ENCODE assay signal across 11 cellular contexts in genomic region chrX:96183843-96184242, GRCh38.
DNase-seq lines count a peak whose midpoint lies in the region; ATAC-seq, FAIRE-seq and TF ChIP-seq lines count a peak whose summit lies in the region.
"Had no signal": no experiment of that assay in that cellular context is flagged by ENCODE, and none has a peak within 500 bp of the region (broad histone marks: within the 10 kb centered on the region; RNA-seq: fewer than 3 reads in every experiment).

No MANE protein-coding gene starts in this region.

- CTCF ChIA-PET in activated CD4-positive, alpha-beta T cell treated with anti-CD3 and anti-CD28 coated beads for 36 hours (lab: Charles Lee), result no interaction called here

- H3K27me3 Mint-ChIP-seq in endodermal cell (ENCODE audit: insufficient read depth) (no peaks in the 10 kb centered on the region), neural progenitor cell (ENCODE audit: insufficient read depth, low read depth) (peaks cover 3% of the 10 kb centered on the region)
- no peaks in the 10 kb centered on the region for H3K27me3 Mint-ChIP-seq in activated CD4-positive, alpha-beta T cell treated with anti-CD3 and anti-CD28 coated beads for 36 hours
- H3K27me3 Mint-ChIP-seq: T-helper 17 cell had no signal

- H3K4me1 Mint-ChIP-seq in endodermal cell (peaks cover 22% of the 10 kb centered on the region), neural progenitor cell (peaks cover 15% of the 10 kb centered on the region)
- no peaks in the 10 kb centered on the region for H3K4me1 Mint-ChIP-seq in activated CD4-positive, alpha-beta T cell treated with anti-CD3 and anti-CD28 coated beads for 36 hours
- H3K4me1 Mint-ChIP-seq: T-helper 17 cell had no signal

- H3K9ac ChIP-seq in DND-41 (ENCODE audit: low read depth, low read length), result no peak overlapping the region
- H3K9ac ChIP-seq in endodermal cell (ENCODE audit: extremely low read depth, low read length, poor library complexity, severe bottlenecking), result no peak overlapping the region
- no peak overlapping the region for H3K9ac ChIP-seq in neural progenitor cell

- no peaks in the 10 kb centered on the region for H3K4me1 ChIP-seq in DND-41 (ENCODE audit: insufficient read depth, low read length)
- H3K4me1 ChIP-seq in endodermal cell (ENCODE audit: control insufficient read depth, insufficient read depth, low read length), result no peaks in the 10 kb centered on the region
- peaks cover 4% of the 10 kb centered on the region for H3K4me1 ChIP-seq in neural progenitor cell
- no peaks in the 10 kb centered on the region for H3K4me1 ChIP-seq in mucosa of descending colon (ENCODE audit: low read depth)
- H3K4me1 ChIP-seq in Peyer's patch, result no peaks in the 10 kb centered on the region

- H3K36me3 Mint-ChIP-seq in endodermal cell (ENCODE audit: low read depth), result no peaks in the 10 kb centered on the region
- no peaks in the 10 kb centered on the region for H3K36me3 Mint-ChIP-seq in neural progenitor cell
- H3K36me3 Mint-ChIP-seq in activated CD4-positive, alpha-beta T cell treated with anti-CD3 and anti-CD28 coated beads for 36 hours (ENCODE audit: low read depth), result no peaks in the 10 kb centered on the region

- POLR2A ChIA-PET in activated CD4-positive, alpha-beta T cell treated with anti-CD3 and anti-CD28 coated beads for 36 hours (lab: Charles Lee), result no interaction called here

- WGBS in endodermal cell (ENCODE audit: insufficient coverage in 1 of 2, insufficient read length in 1 of 2), 2 experiments, result 69% methylated on average over 3 of the region's 3 CpGs; no CpG with 5 or more reads in 1 of the 2 experiments

- H3K36me3 ChIP-seq in DND-41 (ENCODE audit: insufficient read depth, low read length), result no peaks in the 10 kb centered on the region
- H3K36me3 ChIP-seq in endodermal cell (ENCODE audit: control insufficient read depth, insufficient read depth, low read length), result no peaks in the 10 kb centered on the region
- H3K36me3 ChIP-seq in neural progenitor cell, result no peaks in the 10 kb centered on the region
- H3K36me3 ChIP-seq in mucosa of descending colon (ENCODE audit: low read depth), result no peaks in the 10 kb centered on the region
- no peaks in the 10 kb centered on the region for H3K36me3 ChIP-seq in Peyer's patch

- H3F3A ChIP-seq in neural progenitor cell (ENCODE audit: low read depth), result no peaks in the 10 kb centered on the region

- no peak for FAIRE-seq in H54 (lab: Jason Lieb, UNC)

- H3K27me3 ChIP-seq in DND-41 (ENCODE audit: insufficient read depth, low read length, poor library complexity) (no peaks in the 10 kb centered on the region), endodermal cell (ENCODE audit: control insufficient read depth, insufficient read depth, low read length, poor library complexity, severe bottlenecking) (no peaks in the 10 kb centered on the region), neural progenitor cell (no peaks in the 10 kb centered on the region), Peyer's patch (no peaks in the 10 kb centered on the region)

- DNase-seq in DND-41, result no peak
- peak; percentile 1 for DNase-seq in NAMALWA (ENCODE audit: low spot score)
- no peak for DNase-seq in endodermal cell
- DNase-seq in neural progenitor cell (ENCODE audit: low spot score), result no peak
- DNase-seq in H54 (ENCODE audit: insufficient read length, low spot score), result no peak
- DNase-seq in activated CD4-positive, alpha-beta T cell treated with anti-CD3 and anti-CD28 coated beads for 36 hours, result no peak
- no peak for DNase-seq in mucosa of descending colon
- DNase-seq in Peyer's patch, result no peak
- DNase-seq: activated T-cell treated with anti-CD3 and anti-CD28 coated beads, Interleukin-2, amount 50 U/mL, for 48 hours; stimulated activated naive CD4-positive, alpha-beta T cell; T-helper 17 cell had no signal

- no peak overlapping the region for H3K4me2 ChIP-seq in DND-41 (ENCODE audit: insufficient read depth, low read length)
- H3K4me2 ChIP-seq in neural progenitor cell, result no peak overlapping the region

- no peaks in the 10 kb centered on the region for H3K9me3 Mint-ChIP-seq in endodermal cell
- H3K9me3 Mint-ChIP-seq in neural progenitor cell, result peaks cover 2% of the 10 kb centered on the region
- H3K9me3 Mint-ChIP-seq in activated CD4-positive, alpha-beta T cell treated with anti-CD3 and anti-CD28 coated beads for 36 hours (ENCODE audit: low read depth), result no peaks in the 10 kb centered on the region

- TF ChIP-seq CTCF in DND-41 (IDR thresholded peaks at IDR 0.05; ENCODE audit: borderline replicate concordance, extremely low read depth, low read length, poor library complexity, severe bottlenecking) (peak; percentile 39), endodermal cell (conservative IDR thresholded peaks at IDR 0.05) (peak; percentile 78), neural progenitor cell (IDR thresholded peaks at IDR 0.05) (peak; percentile 51), mucosa of descending colon (IDR thresholded peaks at IDR 0.05) (no peak), Peyer's patch (IDR thresholded peaks at IDR 0.05) (no peak)

- intact Hi-C loops in activated CD4-positive, alpha-beta T cell treated with anti-CD3 and anti-CD28 coated beads for 36 hours (cut with DNase I, micrococcal nuclease), result no loop called here
- intact Hi-C loops in mucosa of descending colon (cut with DNase I, micrococcal nuclease), result no loop called here

- ATAC-seq in DND-41 (ENCODE audit: insufficient read depth, low read depth), result no peak
- ATAC-seq in activated CD4-positive, alpha-beta T cell treated with anti-CD3 and anti-CD28 coated beads for 36 hours, result no peak
- no peak for ATAC-seq in mucosa of descending colon
- ATAC-seq: T-helper 17 cell had no signal

- H4K20me1 ChIP-seq in DND-41 (ENCODE audit: insufficient read depth, low read length), result no peaks in the 10 kb centered on the region
- H4K20me1 ChIP-seq in neural progenitor cell (ENCODE audit: low read depth), result no peaks in the 10 kb centered on the region

- H3K9me3 ChIP-seq in DND-41 (ENCODE audit: insufficient read depth, low read length, severe bottlenecking) (no peaks in the 10 kb centered on the region), endodermal cell (ENCODE audit: control insufficient read depth, low read length) (no peaks in the 10 kb centered on the region), neural progenitor cell (ENCODE audit: low read depth) (no peaks in the 10 kb centered on the region), mucosa of descending colon (no peaks in the 10 kb centered on the region), Peyer's patch (no peaks in the 10 kb centered on the region)

- TF ChIP-seq POLR2A in H54 (IDR thresholded peaks at IDR 0.05; ENCODE audit: low read depth, low read length), result no peak
- no peak for TF ChIP-seq POLR2A in Peyer's patch (IDR thresholded peaks at IDR 0.05)

- H2AFZ ChIP-seq in DND-41 (ENCODE audit: low read depth, low read length) (no peak overlapping the region), neural progenitor cell (replicated peaks) (no peak overlapping the region)

- no peak overlapping the region for H3K4me3 Mint-ChIP-seq in endodermal cell
- no peak overlapping the region for H3K4me3 Mint-ChIP-seq in neural progenitor cell
- H3K4me3 Mint-ChIP-seq in activated CD4-positive, alpha-beta T cell treated with anti-CD3 and anti-CD28 coated beads for 36 hours, result no peak overlapping the region
- H3K4me3 Mint-ChIP-seq: T-helper 17 cell had no signal

- H3K27ac Mint-ChIP-seq in endodermal cell (no peak overlapping the region), neural progenitor cell (no peak overlapping the region)
- H3K27ac Mint-ChIP-seq in activated CD4-positive, alpha-beta T cell treated with anti-CD3 and anti-CD28 coated beads for 36 hours, result no peak overlapping the region
- H3K27ac Mint-ChIP-seq: T-helper 17 cell had no signal

- H3K4me3 ChIP-seq in DND-41 (ENCODE audit: low read depth in 1 of 2, low read length in 2 of 2) (no peak overlapping the region), endodermal cell (ENCODE audit: low read length) (no peak overlapping the region), neural progenitor cell (no peak overlapping the region), mucosa of descending colon (no peak overlapping the region), Peyer's patch (no peak overlapping the region)

- H3K79me2 ChIP-seq in DND-41 (ENCODE audit: insufficient read depth, low read length), result no peaks in the 10 kb centered on the region
- H3K79me2 ChIP-seq in neural progenitor cell (ENCODE audit: low read depth), result no peaks in the 10 kb centered on the region

- H3K27ac ChIP-seq in DND-41 (ENCODE audit: low read length) (no peak overlapping the region), endodermal cell (ENCODE audit: low read depth, low read length) (no peak overlapping the region), neural progenitor cell (no peak overlapping the region), Peyer's patch (no peak overlapping the region)

Comparison
In these comparisons a context has a peak if more than half of its experiments do, and no peak if none do; other contexts are left out.
1. CTCF ChIP-seq: peak in DND-41 (single experiment), endodermal cell (single experiment) and neural progenitor cell (single experiment); none in mucosa of descending colon (single experiment) and Peyer's patch (0 of 6).